ENCODE assay signal across 23 cellular contexts in the genomic region with DNA sequence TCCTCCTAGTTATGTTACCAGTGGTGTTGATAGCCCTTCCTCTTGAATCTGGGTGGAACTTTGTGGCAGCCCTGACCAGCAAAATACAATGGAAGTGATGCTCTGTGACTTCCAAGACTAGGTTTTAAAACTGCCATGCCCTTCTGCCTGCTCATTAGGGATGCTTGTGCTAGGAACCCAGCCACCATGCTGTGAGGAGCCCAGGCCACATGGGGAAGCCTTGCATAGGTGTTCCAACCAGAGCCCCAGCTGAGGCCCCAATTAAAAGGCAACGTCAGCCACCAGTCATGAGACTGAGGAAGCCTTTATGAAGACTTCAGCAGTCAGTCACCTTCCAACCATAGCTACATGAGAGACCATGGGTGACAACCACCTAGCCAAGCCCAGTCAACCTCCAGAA. TPM values are rescaled to one million over a fixed set of nuclear protein-coding genes. Genes with fewer than 3 reads are reported as not detected.
DNase-seq lines count a peak whose midpoint lies in the region; ATAC-seq and TF ChIP-seq lines count a peak whose summit lies in the region.
"Had no signal": no experiment of that assay in that cellular context is flagged by ENCODE, and none has a peak within 500 bp of the region (broad histone marks: within the 10 kb centered on the region; RNA-seq: fewer than 3 reads in every experiment).

No MANE protein-coding gene starts in this region.

- H3K9me3 ChIP-seq in IMR-90 (ENCODE audit: control insufficient read depth, insufficient read depth, low read length): no peaks in the 10 kb centered on the region
- H3K9me3 ChIP-seq: esophagus muscularis mucosa, gastroesophageal sphincter, vagina had no signal

- CTCF ChIA-PET in activated CD8-positive, alpha-beta T cell treated with anti-CD3 and anti-CD28 coated beads for 36 hours (lab: Charles Lee): interaction anchor here (0.9 to 9.1 kb wide), 14 partner anchors 9 to 328 kb away, joined by 3 to 69 read pairs (median 6); a partner anchor contains a TSS
- CTCF ChIA-PET in activated CD8-positive, alpha-beta T cell treated with anti-CD3 and anti-CD28 coated beads, Interleukin-2, amount 10 ng/mL, durations not matched to agents 7 days and 5 days (lab: Charles Lee): interaction anchor here (0.6 to 9.2 kb wide), 19 partner anchors 13 to 360 kb away, joined by 3 to 160 read pairs (median 4); a partner anchor contains a TSS
- CTCF ChIA-PET in IMR-90 (lab: Yijun Ruan, JAX): interaction anchor here (0.9 to 2.0 kb wide), 2 partner anchors 116 to 139 kb away, joined by 3 to 9 read pairs; no protein-coding TSS in a partner anchor

- H3K56ac ChIP-seq in IMR-90 (ENCODE audit: extremely low read depth, insufficient read depth, low read length): no peak overlapping the region

- H3K27ac Mint-ChIP-seq in activated CD8-positive, alpha-beta T cell treated with anti-CD3 and anti-CD28 coated beads for 36 hours: peak overlapping the region; percentile 68
- no peak overlapping the region for H3K27ac Mint-ChIP-seq in activated CD8-positive, alpha-beta T cell treated with anti-CD3 and anti-CD28 coated beads, Interleukin-2, amount 10 ng/mL, durations not matched to agents 7 days and 5 days
- H3K27ac Mint-ChIP-seq in activated naive CD8-positive, alpha-beta T cell treated with anti-CD3 and anti-CD28 coated beads, Interleukin-2, amount 10 ng/mL, durations not matched to agents 7 days and 5 days: peak overlapping the region; percentile 23
- H3K27ac Mint-ChIP-seq: activated CD8-positive, alpha-beta memory T cell treated with anti-CD3 and anti-CD28 coated beads, Interleukin-2, amount 10 ng/mL, durations not matched to agents 7 days and 5 days had no signal

- H3K18ac ChIP-seq in IMR-90 (ENCODE audit: low read depth, low read length): no peak overlapping the region

- H3K9me1 ChIP-seq in IMR-90 (ENCODE audit: insufficient read depth, low read length): no peaks in the 10 kb centered on the region

- ATAC-seq in activated CD8-positive, alpha-beta T cell treated with anti-CD3 and anti-CD28 coated beads for 36 hours: peak; percentile 28
- ATAC-seq in activated CD8-positive, alpha-beta T cell treated with anti-CD3 and anti-CD28 coated beads, Interleukin-2, amount 10 ng/mL, durations not matched to agents 7 days and 5 days: no peak
- ATAC-seq in IMR-90 (ENCODE audit: low read depth): no peak
- ATAC-seq in activated naive CD8-positive, alpha-beta T cell treated with anti-CD3 and anti-CD28 coated beads, Interleukin-2, amount 10 ng/mL, durations not matched to agents 7 days and 5 days (ENCODE audit: low read depth): no peak
- ATAC-seq in stimulated activated naive CD8-positive, alpha-beta T cell treated with anti-CD3 and anti-CD28 coated beads, Interleukin-15, Interleukin-2, amounts not matched to agents 100 U/mL and 50 U/mL, for 24 hours: peak; percentile 40
- no peak for ATAC-seq in GM18868 (IDR thresholded peaks at IDR 0.05; ENCODE audit: unreplicated experiment)
- ATAC-seq: activated CD8-positive, alpha-beta memory T cell treated with anti-CD3 and anti-CD28 coated beads, Interleukin-2, amount 10 ng/mL, durations not matched to agents 7 days and 5 days; gastroesophageal sphincter; Right ventricle myocardium inferior had no signal

- no peak overlapping the region for H2AK9ac ChIP-seq in IMR-90 (replicated peaks; ENCODE audit: low read depth, low read length, poor library complexity)

- H3K4me2 ChIP-seq in IMR-90 (ENCODE audit: low read depth, low read length): no peak overlapping the region
- H3K4me2 ChIP-seq: KMS-11 had no signal

- no peak overlapping the region for H3K23ac ChIP-seq in IMR-90 (ENCODE audit: low read depth, low read length)

- dilution Hi-C loops in IMR-90 (cut with HindIII; ENCODE audit: low sequenced_read_pairs, unreplicated experiment): no loop called here

- H3K4me3 Mint-ChIP-seq in activated CD8-positive, alpha-beta T cell treated with anti-CD3 and anti-CD28 coated beads for 36 hours: no peak overlapping the region
- H3K4me3 Mint-ChIP-seq in activated CD8-positive, alpha-beta T cell treated with anti-CD3 and anti-CD28 coated beads, Interleukin-2, amount 10 ng/mL, durations not matched to agents 7 days and 5 days: no peak overlapping the region
- H3K4me3 Mint-ChIP-seq in activated naive CD8-positive, alpha-beta T cell treated with anti-CD3 and anti-CD28 coated beads, Interleukin-2, amount 10 ng/mL, durations not matched to agents 7 days and 5 days: no peak overlapping the region
- H3K4me3 Mint-ChIP-seq: activated CD8-positive, alpha-beta memory T cell treated with anti-CD3 and anti-CD28 coated beads, Interleukin-2, amount 10 ng/mL, durations not matched to agents 7 days and 5 days; nephron progenitor cell had no signal

- H2AFZ ChIP-seq in IMR-90 (replicated peaks; ENCODE audit: low read length, poor library complexity): no peak overlapping the region

- no peak overlapping the region for H3K4ac ChIP-seq in IMR-90 (ENCODE audit: low read depth, low read length)

- H4K5ac ChIP-seq in IMR-90 (ENCODE audit: low read depth, low read length): no peak overlapping the region

- peak; percentile 55 for DNase-seq in activated CD8-positive, alpha-beta T cell treated with anti-CD3 and anti-CD28 coated beads for 36 hours
- no peak for DNase-seq in activated CD8-positive, alpha-beta T cell treated with anti-CD3 and anti-CD28 coated beads, Interleukin-2, amount 10 ng/mL, durations not matched to agents 7 days and 5 days
- no peak for DNase-seq in IMR-90
- DNase-seq in activated naive CD8-positive, alpha-beta T cell treated with anti-CD3 and anti-CD28 coated beads, Interleukin-2, amount 10 ng/mL, durations not matched to agents 7 days and 5 days: no peak
- DNase-seq in stimulated activated naive CD8-positive, alpha-beta T cell treated with anti-CD3 and anti-CD28 coated beads, Interleukin-15, Interleukin-2, amounts not matched to agents 100 U/mL and 50 U/mL, for 24 hours: peak; percentile 22
- DNase-seq in HuH-7 (ENCODE audit: low spot score): no peak
- no peak for DNase-seq in COLO668 (lab: John Stamatoyannopoulos, UW; ENCODE audit: unreplicated experiment)
- DNase-seq: activated CD8-positive, alpha-beta memory T cell treated with anti-CD3 and anti-CD28 coated beads, Interleukin-2, amount 10 ng/mL, durations not matched to agents 7 days and 5 days; aorta; central memory CD4-positive, alpha-beta T cell; effector CD4-positive, alpha-beta T cell; kidney glomerular epithelial cell; NCI-H1092; NCI-H526 treated with DMSO at 0.1 percent for 48 hours; nephron progenitor cell; SW 1271; WERI-Rb-1 had no signal

- H3K4me1 ChIP-seq in IMR-90 (ENCODE audit: control insufficient read depth, insufficient read depth, low read length): peaks cover 10% of the 10 kb centered on the region

- no peak overlapping the region for H3K27ac ChIP-seq in IMR-90 (ENCODE audit: insufficient read depth, low read length)
- H3K27ac ChIP-seq: KMS-11, vagina, WERI-Rb-1 had no signal

- H2BK120ac ChIP-seq in IMR-90 (ENCODE audit: low read depth, low read length): peak overlapping the region; percentile 33; the same call in 1 of the 2 replicates

- no peak for TF ChIP-seq POLR2A in IMR-90 (IDR thresholded peaks at IDR 0.05; ENCODE audit: low read depth, low read length)

- intact Hi-C loops in activated CD8-positive, alpha-beta T cell treated with anti-CD3 and anti-CD28 coated beads for 36 hours (cut with micrococcal nuclease): no loop called here
- intact Hi-C loops in IMR-90 (cut with micrococcal nuclease): loop anchor here (5.0 kb wide), 1 partner anchor 115 kb away; no protein-coding TSS in a partner anchor

- H2BK5ac ChIP-seq in IMR-90 (ENCODE audit: low read depth, low read length, poor library complexity, severe bottlenecking): no peak overlapping the region

- H3K14ac ChIP-seq in IMR-90 (replicated peaks; ENCODE audit: low read depth, low read length): no peak overlapping the region

- POLR2A ChIA-PET in activated CD8-positive, alpha-beta T cell treated with anti-CD3 and anti-CD28 coated beads for 36 hours (lab: Charles Lee): interaction anchor here (1.0 to 1.2 kb wide), 2 partner anchors 15 to 20 kb away, joined by 4 read pairs; no protein-coding TSS in a partner anchor
- POLR2A ChIA-PET in activated CD8-positive, alpha-beta T cell treated with anti-CD3 and anti-CD28 coated beads, Interleukin-2, amount 10 ng/mL, durations not matched to agents 7 days and 5 days (lab: Charles Lee): interaction anchor here (3.9 to 5.8 kb wide), 2 partner anchors 14 to 19 kb away, joined by 28 to 117 read pairs; a partner anchor contains a TSS
- POLR2A ChIA-PET in IMR-90 (lab: Charles Lee; ENCODE audit: unreplicated experiment): no interaction called here
- POLR2A ChIA-PET in activated naive CD8-positive, alpha-beta T cell treated with anti-CD3 and anti-CD28 coated beads, Interleukin-2, amount 10 ng/mL, durations not matched to agents 7 days and 5 days (lab: Charles Lee): interaction anchor here (0.6 to 8.1 kb wide), 2 partner anchors 10 to 14 kb away, joined by 3 to 119 read pairs; a partner anchor contains a TSS

- TF ChIP-seq RAD21 in IMR-90 (IDR thresholded peaks at IDR 0.05; ENCODE audit: low read length): no peak

- no peaks in the 10 kb centered on the region for H3K27me3 Mint-ChIP-seq in activated CD8-positive, alpha-beta T cell treated with anti-CD3 and anti-CD28 coated beads for 36 hours
- H3K27me3 Mint-ChIP-seq in activated CD8-positive, alpha-beta T cell treated with anti-CD3 and anti-CD28 coated beads, Interleukin-2, amount 10 ng/mL, durations not matched to agents 7 days and 5 days (ENCODE audit: low read depth): no peaks in the 10 kb centered on the region
- no peaks in the 10 kb centered on the region for H3K27me3 Mint-ChIP-seq in activated naive CD8-positive, alpha-beta T cell treated with anti-CD3 and anti-CD28 coated beads, Interleukin-2, amount 10 ng/mL, durations not matched to agents 7 days and 5 days

- H4K20me1 ChIP-seq in IMR-90 (ENCODE audit: insufficient read depth, low read length): no peaks in the 10 kb centered on the region

- H3K4me3 ChIP-seq in IMR-90 (ENCODE audit: insufficient read depth, low read depth, low read length): no peak overlapping the region
- H3K4me3 ChIP-seq: esophagus muscularis mucosa, gastroesophageal sphincter, vagina had no signal

- TF ChIP-seq CTCF in activated CD8-positive, alpha-beta T cell treated with anti-CD3 and anti-CD28 coated beads for 36 hours (IDR thresholded peaks at IDR 0.05): no peak
- no peak for TF ChIP-seq CTCF in IMR-90 (conservative IDR thresholded peaks at IDR 0.05; ENCODE audit: low read depth, low read length)

- H2BK20ac ChIP-seq in IMR-90 (ENCODE audit: low read depth, low read length): no peak overlapping the region

- in situ Hi-C loops in IMR-90 (cut with MboI; ENCODE audit: low sequenced_read_pairs): no loop called here

- BruUV-seq in IMR-90 (replicated peaks; lab: Mats Ljungman, UMichigan): no TSS peak

- H3K4me1 Mint-ChIP-seq in activated CD8-positive, alpha-beta T cell treated with anti-CD3 and anti-CD28 coated beads for 36 hours (ENCODE audit: low read depth): peaks cover 55% of the 10 kb centered on the region
- H3K4me1 Mint-ChIP-seq in activated CD8-positive, alpha-beta T cell treated with anti-CD3 and anti-CD28 coated beads, Interleukin-2, amount 10 ng/mL, durations not matched to agents 7 days and 5 days (ENCODE audit: low read depth): peaks cover 37% of the 10 kb centered on the region
- peaks cover 39% of the 10 kb centered on the region for H3K4me1 Mint-ChIP-seq in activated naive CD8-positive, alpha-beta T cell treated with anti-CD3 and anti-CD28 coated beads, Interleukin-2, amount 10 ng/mL, durations not matched to agents 7 days and 5 days

- no peaks in the 10 kb centered on the region for H3K9me3 Mint-ChIP-seq in activated CD8-positive, alpha-beta T cell treated with anti-CD3 and anti-CD28 coated beads for 36 hours
- peaks cover 4% of the 10 kb centered on the region for H3K9me3 Mint-ChIP-seq in activated CD8-positive, alpha-beta T cell treated with anti-CD3 and anti-CD28 coated beads, Interleukin-2, amount 10 ng/mL, durations not matched to agents 7 days and 5 days (ENCODE audit: insufficient read depth)
- H3K9me3 Mint-ChIP-seq in activated naive CD8-positive, alpha-beta T cell treated with anti-CD3 and anti-CD28 coated beads, Interleukin-2, amount 10 ng/mL, durations not matched to agents 7 days and 5 days: no peaks in the 10 kb centered on the region
- H3K9me3 Mint-ChIP-seq: nephron progenitor cell had no signal

- no peaks in the 10 kb centered on the region for H3K36me3 ChIP-seq in IMR-90 (ENCODE audit: control insufficient read depth, insufficient read depth, low read length)
- H3K36me3 ChIP-seq: esophagus muscularis mucosa, gastroesophageal sphincter, vagina, WERI-Rb-1 had no signal

- no peaks in the 10 kb centered on the region for H3K36me3 Mint-ChIP-seq in activated CD8-positive, alpha-beta T cell treated with anti-CD3 and anti-CD28 coated beads for 36 hours (ENCODE audit: low read depth)
- peaks cover 5% of the 10 kb centered on the region for H3K36me3 Mint-ChIP-seq in activated CD8-positive, alpha-beta T cell treated with anti-CD3 and anti-CD28 coated beads, Interleukin-2, amount 10 ng/mL, durations not matched to agents 7 days and 5 days (ENCODE audit: low read depth)
- H3K36me3 Mint-ChIP-seq in activated naive CD8-positive, alpha-beta T cell treated with anti-CD3 and anti-CD28 coated beads, Interleukin-2, amount 10 ng/mL, durations not matched to agents 7 days and 5 days: peaks cover 8% of the 10 kb centered on the region

- 0 out of 4 replicates have a peak, but pooled peaks cover 0 to 3% of the 10 kb centered on the region in 2 experiments for H3K79me1 ChIP-seq in IMR-90 (ENCODE audit: low read depth in 1 of 2, low read length in 2 of 2)

- no peak overlapping the region; the same call in 1 of the 2 replicates for H4K91ac ChIP-seq in IMR-90 (ENCODE audit: insufficient read depth, low read depth, low read length)

- 0 out of 2 replicates have a peak overlapping the region, but pooled peaks have one; percentile 4 for H2AK5ac ChIP-seq in IMR-90 (ENCODE audit: low read depth, low read length)

- H3K9ac ChIP-seq in IMR-90 (ENCODE audit: low read depth, low read length): no peak overlapping the region
- H3K9ac ChIP-seq: KMS-11 had no signal

- no peak overlapping the region for H2BK15ac ChIP-seq in IMR-90 (ENCODE audit: low read depth, low read length)

- no peak overlapping the region for H4K8ac ChIP-seq in IMR-90 (ENCODE audit: low read depth in 2 of 2, low read length in 2 of 2)

- no CpG with 5 or more reads among the region's 1 CpG for WGBS in IMR-90 (ENCODE audit: extremely low coverage in 2 of 2, insufficient read length in 1 of 2), 2 experiments

- H3K27me3 ChIP-seq in IMR-90 (ENCODE audit: control insufficient read depth, insufficient read depth, low read length): no peaks in the 10 kb centered on the region
- H3K27me3 ChIP-seq: esophagus muscularis mucosa, gastroesophageal sphincter, vagina had no signal

RNA-seq across cellular contexts. Expression of a gene that starts 14.0 kb away (rescaled TPM):
- 10 to 100 TPM; 70.7 to 72.7 TPM for total RNA-seq in activated CD8-positive, alpha-beta T cell treated with anti-CD3 and anti-CD28 coated beads for 36 hours
- total RNA-seq in activated CD8-positive, alpha-beta T cell treated with anti-CD3 and anti-CD28 coated beads, Interleukin-2, amount 10 ng/mL, durations not matched to agents 7 days and 5 days: 10 to 100 TPM; 49.0 to 53.6 TPM
- total RNA-seq in IMR-90 (2012; rRNA removed): 23.8 and 24.2 TPM in 2 replicates
- 18.4 and 19.6 TPM in 2 replicates for polyA plus RNA-seq in IMR-90 (2012; rRNA removed)
- 8.2 and 8.5 TPM in 2 replicates for polyA plus RNA-seq in IMR-90 (2012; cell fraction: cytosol; rRNA removed)
- polyA plus RNA-seq in IMR-90 (2012; cell fraction: nucleus; rRNA removed; ENCODE audit: low replicate concordance): 4.3 and 13.4 TPM in 2 replicates
- 10 to 100 TPM; 61.5 to 63.2 TPM for total RNA-seq in activated naive CD8-positive, alpha-beta T cell treated with anti-CD3 and anti-CD28 coated beads, Interleukin-2, amount 10 ng/mL, durations not matched to agents 7 days and 5 days

Comparison
In these comparisons a context has a peak if more than half of its experiments do, and no peak if none do; other contexts are left out.
1. ATAC-seq: peak in activated CD8-positive, alpha-beta T cell treated with anti-CD3 and anti-CD28 coated beads for 36 hours (single experiment) and stimulated activated naive CD8-positive, alpha-beta T cell treated with anti-CD3 and anti-CD28 coated beads, Interleukin-15, Interleukin-2, amounts not matched to agents 100 U/mL and 50 U/mL, for 24 hours (single experiment); none in activated CD8-positive, alpha-beta T cell treated with anti-CD3 and anti-CD28 coated beads, Interleukin-2, amount 10 ng/mL, durations not matched to agents 7 days and 5 days (single experiment), IMR-90 (single experiment), activated naive CD8-positive, alpha-beta T cell treated with anti-CD3 and anti-CD28 coated beads, Interleukin-2, amount 10 ng/mL, durations not matched to agents 7 days and 5 days (single experiment) and GM18868 (single experiment).
2. DNase-seq: peak in activated CD8-positive, alpha-beta T cell treated with anti-CD3 and anti-CD28 coated beads for 36 hours (single experiment) and stimulated activated naive CD8-positive, alpha-beta T cell treated with anti-CD3 and anti-CD28 coated beads, Interleukin-15, Interleukin-2, amounts not matched to agents 100 U/mL and 50 U/mL, for 24 hours (single experiment); none in activated CD8-positive, alpha-beta T cell treated with anti-CD3 and anti-CD28 coated beads, Interleukin-2, amount 10 ng/mL, durations not matched to agents 7 days and 5 days (single experiment), IMR-90 (single experiment), activated naive CD8-positive, alpha-beta T cell treated with anti-CD3 and anti-CD28 coated beads, Interleukin-2, amount 10 ng/mL, durations not matched to agents 7 days and 5 days (single experiment), HuH-7 (single experiment) and COLO668 (single experiment).